10 cellular contexts compared by ENCODE assay signal in genomic region chr1:185074307-185074706, GRCh38. TPM values are rescaled to one million over a fixed set of nuclear protein-coding genes. Genes with fewer than 3 reads are reported as not detected.
DNase-seq lines count a peak whose midpoint lies in the region; ATAC-seq and TF ChIP-seq lines count a peak whose summit lies in the region.
"Had no signal": no experiment of that assay in that cellular context is flagged by ENCODE, and none has a peak within 500 bp of the region (broad histone marks: within the 10 kb centered on the region; RNA-seq: fewer than 3 reads in every experiment).

No MANE protein-coding gene starts in this region.

- H3K4me3 Mint-ChIP-seq in activated T-helper 17 cell treated with anti-CD3 and anti-CD28 coated beads, Interleukin-2, amount 50 U/mL, for 72 hours = no peak overlapping the region
- H3K4me3 Mint-ChIP-seq: activated CD4-positive, alpha-beta memory T cell treated with anti-CD3 and anti-CD28 coated beads, Interleukin-2, amount 10 ng/mL, durations not matched to agents 7 days and 5 days had no signal

- ATAC-seq in activated T-helper 17 cell treated with anti-CD3 and anti-CD28 coated beads, Interleukin-2, amount 50 U/mL, for 72 hours (replicated peaks) = no peak
- ATAC-seq in GM21360 (IDR thresholded peaks at IDR 0.05; ENCODE audit: unreplicated experiment) (no peak), HG03095 (IDR thresholded peaks at IDR 0.05; ENCODE audit: unreplicated experiment) (no peak), GM18867 (IDR thresholded peaks at IDR 0.05; ENCODE audit: unreplicated experiment) (no peak)

- H3K27ac Mint-ChIP-seq in activated T-helper 17 cell treated with anti-CD3 and anti-CD28 coated beads, Interleukin-2, amount 50 U/mL, for 72 hours = peak overlapping the region; percentile 66
- H3K27ac Mint-ChIP-seq: activated CD4-positive, alpha-beta memory T cell treated with anti-CD3 and anti-CD28 coated beads, Interleukin-2, amount 10 ng/mL, durations not matched to agents 7 days and 5 days had no signal

- H3K9me3 Mint-ChIP-seq in activated T-helper 17 cell treated with anti-CD3 and anti-CD28 coated beads, Interleukin-2, amount 50 U/mL, for 72 hours = no peaks in the 10 kb centered on the region

- DNase-seq in AG10803 (ENCODE audit: low read depth) (peak; percentile 15), HK-2 (ENCODE audit: unreplicated experiment) (peak; percentile 51), iPS-NIHi11 (ENCODE audit: low spot score) (peak; percentile 8)
- no peak for DNase-seq in stimulated activated naive CD4-positive, alpha-beta T cell (lab: John Stamatoyannopoulos, UW)
- DNase-seq: activated CD4-positive, alpha-beta memory T cell treated with anti-CD3 and anti-CD28 coated beads, Interleukin-2, amount 10 ng/mL, durations not matched to agents 7 days and 5 days; AML-193 had no signal

- H3K27me3 Mint-ChIP-seq in activated T-helper 17 cell treated with anti-CD3 and anti-CD28 coated beads, Interleukin-2, amount 50 U/mL, for 72 hours = no peaks in the 10 kb centered on the region
- H3K27me3 Mint-ChIP-seq: activated CD4-positive, alpha-beta memory T cell treated with anti-CD3 and anti-CD28 coated beads, Interleukin-2, amount 10 ng/mL, durations not matched to agents 7 days and 5 days had no signal

- H3K36me3 Mint-ChIP-seq in activated T-helper 17 cell treated with anti-CD3 and anti-CD28 coated beads, Interleukin-2, amount 50 U/mL, for 72 hours (ENCODE audit: low read depth) = no peaks in the 10 kb centered on the region

- TF ChIP-seq CTCF in AG10803 (conservative IDR thresholded peaks at IDR 0.05; ENCODE audit: low read length) = no peak

- peaks cover 29% of the 10 kb centered on the region for H3K4me1 Mint-ChIP-seq in activated T-helper 17 cell treated with anti-CD3 and anti-CD28 coated beads, Interleukin-2, amount 50 U/mL, for 72 hours
- H3K4me1 Mint-ChIP-seq: activated CD4-positive, alpha-beta memory T cell treated with anti-CD3 and anti-CD28 coated beads, Interleukin-2, amount 10 ng/mL, durations not matched to agents 7 days and 5 days had no signal

- no peak overlapping the region for H3K4me3 ChIP-seq in AG10803 (ENCODE audit: low read length)

RNA-seq across cellular contexts. Expression of gene RNF2, which starts 28.9 kb away (rescaled TPM):
- 10 to 100 TPM; 12.8 to 21.5 TPM for total RNA-seq in activated T-helper 17 cell treated with anti-CD3 and anti-CD28 coated beads, Interleukin-2, amount 50 U/mL, for 72 hours

Comparison
In these comparisons a context has a peak if more than half of its experiments do, and no peak if none do; other contexts are left out.
1. DNase-seq: peak in AG10803 (single experiment), HK-2 (single experiment) and iPS-NIHi11 (single experiment); none in stimulated activated naive CD4-positive, alpha-beta T cell (0 of 6).